In the genomic region with DNA sequence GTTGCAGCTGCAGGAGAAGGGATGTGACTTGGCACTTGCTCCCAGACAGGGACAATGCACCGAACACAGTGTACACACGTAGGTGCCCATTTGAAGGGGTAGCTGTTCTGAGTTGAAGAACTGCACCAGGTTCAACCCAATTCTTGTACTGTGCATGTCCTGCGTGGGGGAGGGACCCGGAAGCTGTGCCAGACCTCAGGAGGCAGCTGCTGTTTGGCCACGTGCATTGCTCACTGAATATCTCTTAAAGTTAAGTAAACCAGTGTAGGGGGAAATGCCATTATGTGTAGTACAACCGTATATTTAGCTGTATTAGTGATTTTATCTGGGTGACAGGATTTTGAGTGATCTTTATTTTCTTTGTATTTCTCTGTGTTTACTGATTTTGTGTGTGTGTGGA, we compare ENCODE assay signal across 8 cellular contexts. TPM values are rescaled to one million over a fixed set of nuclear protein-coding genes. Genes with fewer than 3 reads are reported as not detected.
DNase-seq lines count a peak whose midpoint lies in the region; ATAC-seq and TF ChIP-seq lines count a peak whose summit lies in the region.

No MANE protein-coding gene starts in this region.

- H3K9me3 ChIP-seq in adipocyte (ENCODE audit: control insufficient read depth, low read length) (no peaks in the 10 kb centered on the region), testis (no peaks in the 10 kb centered on the region)

- H3K4me3 ChIP-seq in AG04449 (ENCODE audit: low read depth, low read length) = peak overlapping the region; percentile 46
- peak overlapping the region; percentile 82 for H3K4me3 ChIP-seq in adipocyte (ENCODE audit: low read length)
- H3K4me3 ChIP-seq in testis = peak overlapping the region in 1 of 2 donors; percentile 53

- POLR2A ChIA-PET in AG04449 (lab: Yijun Ruan, JAX) = interaction anchor here (1.6 kb wide), 1 partner anchor 11 kb away, joined by 7 read pairs; the partner anchor contains the start of gene RBBP7

- H3K27me3 ChIP-seq in adipocyte (replicated peaks; ENCODE audit: control insufficient read depth, insufficient read depth, low read length) (peaks cover 29% of the 10 kb centered on the region), testis (no peaks in the 10 kb centered on the region)

- intact Hi-C loops in testis (cut with DNase I; ENCODE audit: low total_unique reads) = no loop called here

- H3K27ac ChIP-seq in testis = no peak overlapping the region

- WGBS in testis, 2 donors = 0 to 3% methylated on average over 4 to 5 of the region's 6 CpGs

- no peak for TF ChIP-seq POLR2A in testis (IDR thresholded peaks at IDR 0.05)

- DNase-seq in AG04449 (ENCODE audit: low read depth, low spot score) (no peak), NCI-H2081 (lab: John Stamatoyannopoulos, UW) (peak; percentile 58 to 69), adipocyte (ENCODE audit: low read depth) (peak; percentile 3), left kidney (ENCODE audit: low read depth, low spot score) (peak; percentile 43), testis (peak; percentile 64)

- H3K36me3 ChIP-seq in adipocyte (ENCODE audit: control insufficient read depth, insufficient read depth, low read length, severe bottlenecking) (no peaks in the 10 kb centered on the region), testis (ENCODE audit: low read depth, missing control alignments) (no peaks in the 10 kb centered on the region)

- no peak for TF ChIP-seq CTCF in AG04449 (IDR thresholded peaks at IDR 0.05; ENCODE audit: insufficient read depth, low read length, missing control alignments)
- no peak for TF ChIP-seq CTCF in testis (IDR thresholded peaks at IDR 0.05)

- no peak overlapping the region for H3K9ac ChIP-seq in adipocyte (ENCODE audit: low read length)

- ATAC-seq in GM18498 (IDR thresholded peaks at IDR 0.05; ENCODE audit: unreplicated experiment) = peak; percentile 57
- no peak for ATAC-seq in GM21528 (IDR thresholded peaks at IDR 0.05; ENCODE audit: low FRiP score, unreplicated experiment)
- no peak for ATAC-seq in HG03280 (IDR thresholded peaks at IDR 0.05; ENCODE audit: unreplicated experiment)

- no peaks in the 10 kb centered on the region for H3K4me1 ChIP-seq in adipocyte (ENCODE audit: control insufficient read depth, insufficient read depth, low read length)
- H3K4me1 ChIP-seq in testis = no peaks in the 10 kb centered on the region

- CTCF ChIA-PET in AG04449 (lab: Yijun Ruan, JAX) = interaction anchor here (0.6 to 6.4 kb wide), 19 partner anchors 9 to 1085 kb away, joined by 3 to 82 read pairs (median 6); no protein-coding TSS in a partner anchor

RNA-seq across cellular contexts. Expression of gene RBBP7, which starts 12.0 kb away (rescaled TPM):
- total RNA-seq in testis = 100 to 1,000 TPM; 311 to 375 TPM
- polyA plus RNA-seq in testis (ENCODE audit: insufficient read depth, low read depth, low replicate concordance) = 206 TPM
